ENCODE assay signal across 1 cellular context in genomic region chr1:44721521-44722361, GRCh38.
A peak's percentile ranks its signal among the peaks of the same experiment; 100 is the strongest.
TF ChIP-seq lines count a peak whose summit lies in the region.

No MANE protein-coding gene starts in this region.

TF ChIP-seq in K562, 482 proteins besides CTCF, POLR2A, EP300 and RAD21 (continued from another document and continues in another):
- peak; percentile 13; the same call in 1 of the 2 replicates for TF ChIP-seq ADNP (tag; IDR thresholded peaks at IDR 0.05)
- TF ChIP-seq NFRKB (IDR thresholded peaks at IDR 0.05; ENCODE audit: low read depth): peak; percentile 93
- no peak for TF ChIP-seq SMARCB1 (IDR thresholded peaks at IDR 0.05; ENCODE audit: insufficient read length, low read depth)
- peak; percentile 71 to 95; a peak in 3 of 4 replicates for TF ChIP-seq ETV6 (IDR thresholded peaks at IDR 0.05; ENCODE audit: borderline replicate concordance in 1 of 2, low read depth in 2 of 2, low read length in 1 of 2)
- peak; percentile 98 for TF ChIP-seq ETV6 (CRISPR knock-in tag; IDR thresholded peaks at IDR 0.05; ENCODE audit: borderline replicate concordance)
- TF ChIP-seq TCF3 (CRISPR knock-in tag; IDR thresholded peaks at IDR 0.05): peak; percentile 76
- peak; percentile 99 for TF ChIP-seq HOXB6 (CRISPR knock-in tag; IDR thresholded peaks at IDR 0.05; ENCODE audit: borderline replicate concordance)
- TF ChIP-seq TAF7 (tag; IDR thresholded peaks at IDR 0.05): peak; percentile 85
- TF ChIP-seq BCLAF1 (IDR thresholded peaks at IDR 0.05; ENCODE audit: borderline replicate concordance in 1 of 2, control insufficient read depth in 1 of 2, low read depth in 2 of 2, low read length in 1 of 2): peak; percentile 86 to 100
- peak; percentile 94 for TF ChIP-seq ELF2 (CRISPR knock-in tag; IDR thresholded peaks at IDR 0.05)
- TF ChIP-seq ID3 (CRISPR knock-in tag; IDR thresholded peaks at IDR 0.05): 0 out of 2 replicates have a peak, but pooled peaks have one; percentile 64
- TF ChIP-seq ID3 (tag; IDR thresholded peaks at IDR 0.05): peak; percentile 91
- TF ChIP-seq STAT5A (IDR thresholded peaks at IDR 0.05; ENCODE audit: borderline replicate concordance, low read length): peak; percentile 94
- peak; percentile 65 for TF ChIP-seq BHLHE40 (IDR thresholded peaks at IDR 0.05; ENCODE audit: low read length)
- TF ChIP-seq ZNF212 (CRISPR knock-in tag; IDR thresholded peaks at IDR 0.05): peak; percentile 97
- peak; percentile 82 for TF ChIP-seq EGR1 (conservative IDR thresholded peaks at IDR 0.05)
- peak; percentile 99 for TF ChIP-seq THAP12 (CRISPR knock-in tag; IDR thresholded peaks at IDR 0.05)
- peak; percentile 96 for TF ChIP-seq RB1 (IDR thresholded peaks at IDR 0.05; ENCODE audit: low read depth)
- TF ChIP-seq LARP7 (IDR thresholded peaks at IDR 0.05): peak; percentile 99
- peak; percentile 99 for TF ChIP-seq PHTF2 (CRISPR knock-in tag; IDR thresholded peaks at IDR 0.05)
- TF ChIP-seq HBP1 (CRISPR knock-in tag; IDR thresholded peaks at IDR 0.05): peak; percentile 100
- no peak for TF ChIP-seq SAFB (IDR thresholded peaks at IDR 0.05; ENCODE audit: borderline replicate concordance, low read depth, low read length)
- TF ChIP-seq ZNF639 (CRISPR knock-in tag; conservative IDR thresholded peaks at IDR 0.05 in 1 of 2, IDR thresholded peaks at IDR 0.05 in 1 of 2): peak in 1 of 2 experiments; percentile 81; a peak in 1 of 4 replicates
- TF ChIP-seq GTF2A2 (tag; IDR thresholded peaks at IDR 0.05): peak; percentile 100
- TF ChIP-seq STAT5B (CRISPR knock-in tag; IDR thresholded peaks at IDR 0.05): no peak
- TF ChIP-seq ETV1 (tag; conservative IDR thresholded peaks at IDR 0.05; ENCODE audit: low read depth): peak; percentile 83
- TF ChIP-seq SRSF1 (IDR thresholded peaks at IDR 0.05; ENCODE audit: low read depth, low read length): no peak
- TF ChIP-seq SMAD1 (IDR thresholded peaks at IDR 0.05; ENCODE audit: low read depth, low read length, partially characterized antibody): peak; percentile 100
- TF ChIP-seq CCNT2 (IDR thresholded peaks at IDR 0.05; ENCODE audit: borderline replicate concordance, extremely low read depth, insufficient read length, low read depth, low read length): peak; percentile 96
- peak; percentile 52; the same call in 1 of the 2 replicates for TF ChIP-seq ZBTB7A (IDR thresholded peaks at IDR 0.05; ENCODE audit: borderline replicate concordance, control insufficient read depth, low read depth, low read length)
- peak; percentile 89 for TF ChIP-seq ZNF584 (CRISPR knock-in tag; IDR thresholded peaks at IDR 0.05; ENCODE audit: low read depth)
- TF ChIP-seq MEF2D (tag; conservative IDR thresholded peaks at IDR 0.05; ENCODE audit: low read depth): peak; percentile 77
- peak; percentile 89 for TF ChIP-seq TAF1 (IDR thresholded peaks at IDR 0.05; ENCODE audit: control insufficient read depth, extremely low read depth, insufficient read depth, low read length, severe bottlenecking)
- TF ChIP-seq BDP1 (IDR thresholded peaks at IDR 0.05; ENCODE audit: insufficient read depth, insufficient read length): no peak
- TF ChIP-seq ETS1 (conservative IDR thresholded peaks at IDR 0.05; ENCODE audit: control insufficient read depth, low read depth, low read length): peak; percentile 100
- no peak; the same call in 1 of the 2 replicates for TF ChIP-seq SMC3 (conservative IDR thresholded peaks at IDR 0.05; ENCODE audit: insufficient read depth, low read depth, low read length)
- no peak for TF ChIP-seq COPS2 (conservative IDR thresholded peaks at IDR 0.05)
- TF ChIP-seq ZNF12 (CRISPR knock-in tag; IDR thresholded peaks at IDR 0.05): peak; percentile 93
- peak; percentile 33; the same call in 1 of the 2 replicates for TF ChIP-seq TSHZ1 (CRISPR knock-in tag; IDR thresholded peaks at IDR 0.05)
- no peak for TF ChIP-seq FOXA1 (IDR thresholded peaks at IDR 0.05; ENCODE audit: borderline replicate concordance)
- TF ChIP-seq HOMEZ (CRISPR knock-in tag; IDR thresholded peaks at IDR 0.05): no peak
- peak; percentile 57; the same call in 1 of the 2 replicates for TF ChIP-seq ZNF263 (CRISPR knock-in tag; IDR thresholded peaks at IDR 0.05; ENCODE audit: borderline replicate concordance)
- TF ChIP-seq PRMT5 (CRISPR knock-in tag; IDR thresholded peaks at IDR 0.05): no peak
- 0 out of 2 replicates have a peak, but pooled peaks have one; percentile 16 for TF ChIP-seq CBX5 (IDR thresholded peaks at IDR 0.05; ENCODE audit: borderline replicate concordance, low read depth)
- TF ChIP-seq PML (IDR thresholded peaks at IDR 0.05; ENCODE audit: low read length): peak; percentile 100
